8 cellular contexts compared by ENCODE assay signal in genomic region chr7:106283831-106284515, GRCh38. TPM values are rescaled to one million over a fixed set of nuclear protein-coding genes. Genes with fewer than 3 reads are reported as not detected.
A peak's percentile ranks its signal among the peaks of the same experiment; 100 is the strongest.
DNase-seq lines count a peak whose midpoint lies in the region; FAIRE-seq and TF ChIP-seq lines count a peak whose summit lies in the region.

No MANE protein-coding gene starts in this region.

- no peak for TF ChIP-seq EP300 in transverse colon (IDR thresholded peaks at IDR 0.05; ENCODE audit: low read depth)

- DNase-seq in AG08396 (ENCODE audit: low spot score) (peak; percentile 22), GM19239 (ENCODE audit: insufficient read length, low spot score) (no peak), HS-5 (ENCODE audit: low read depth) (peak; percentile 16), Peyer's patch (peak; percentile 27 to 81 (median 75)), glutamatergic neuron (peak; percentile 42), occipital lobe (lab: John Stamatoyannopoulos, UW) (peak; percentile 42), transverse colon (peak; percentile 65)

- H3K27me3 Mint-ChIP-seq in activated naive CD4-positive, alpha-beta T cell treated with anti-CD3 and anti-CD28 coated beads, Interleukin-2, amount 50 U/mL, for 24 hours: no peaks in the 10 kb centered on the region
- peaks cover 11% of the 10 kb centered on the region for H3K27me3 Mint-ChIP-seq in glutamatergic neuron (ENCODE audit: unreplicated experiment)

- TF ChIP-seq POLR2A in Peyer's patch (IDR thresholded peaks at IDR 0.05) (peak; percentile 64 to 77), transverse colon (IDR thresholded peaks at IDR 0.05) (peak; percentile 70)

- peak overlapping the region; percentile 97 for H3K27ac Mint-ChIP-seq in activated naive CD4-positive, alpha-beta T cell treated with anti-CD3 and anti-CD28 coated beads, Interleukin-2, amount 50 U/mL, for 24 hours
- peak overlapping the region; percentile 83 for H3K27ac Mint-ChIP-seq in glutamatergic neuron (ENCODE audit: unreplicated experiment)

- H3K4me3 ChIP-seq in Peyer's patch (peak overlapping the region; percentile 60 to 91 (median 76)), transverse colon (peak overlapping the region; percentile 75 to 98 (median 84))

- peak; percentile 87 for FAIRE-seq in GM19239 (lab: Jason Lieb, UNC)

- H3K9me3 ChIP-seq in Peyer's patch: no peaks in the 10 kb centered on the region
- H3K9me3 ChIP-seq in transverse colon: no peaks in the 10 kb centered on the region

- WGBS in transverse colon (ENCODE audit: low coverage in 1 of 2), 2 donors: 0% methylated on average over 12 to 38 of the region's 43 CpGs

- H3K9me3 Mint-ChIP-seq in activated naive CD4-positive, alpha-beta T cell treated with anti-CD3 and anti-CD28 coated beads, Interleukin-2, amount 50 U/mL, for 24 hours: no peaks in the 10 kb centered on the region
- H3K9me3 Mint-ChIP-seq in glutamatergic neuron (ENCODE audit: unreplicated experiment): peaks cover 6% of the 10 kb centered on the region

- H3K36me3 ChIP-seq in Peyer's patch: no peaks in the 10 kb centered on the region
- no peaks in the 10 kb centered on the region for H3K36me3 ChIP-seq in transverse colon

- intact Hi-C loops in transverse colon (cut with DNase I; ENCODE audit: low total_unique reads): no loop called here

- peak overlapping the region; percentile 92 to 100 (median 94) for H3K27ac ChIP-seq in Peyer's patch
- peak overlapping the region; percentile 96 to 99 (median 98) for H3K27ac ChIP-seq in transverse colon

- H3K4me1 ChIP-seq in Peyer's patch (peaks cover 0 to 34% (median 2%) of the 10 kb centered on the region in 4 donors), transverse colon (peaks cover 0 to 69% (median 35%) of the 10 kb centered on the region in 4 donors)

- H3K4me3 Mint-ChIP-seq in activated naive CD4-positive, alpha-beta T cell treated with anti-CD3 and anti-CD28 coated beads, Interleukin-2, amount 50 U/mL, for 24 hours: peak overlapping the region; percentile 96
- peak overlapping the region; percentile 96 for H3K4me3 Mint-ChIP-seq in glutamatergic neuron (ENCODE audit: unreplicated experiment)

- no peak for TF ChIP-seq CTCF in Peyer's patch (IDR thresholded peaks at IDR 0.05)
- no peak for TF ChIP-seq CTCF in glutamatergic neuron (IDR thresholded peaks at IDR 0.05; ENCODE audit: partially characterized antibody, unreplicated experiment)
- TF ChIP-seq CTCF in transverse colon (IDR thresholded peaks at IDR 0.05): no peak

- peaks cover 23% of the 10 kb centered on the region for H3K4me1 Mint-ChIP-seq in activated naive CD4-positive, alpha-beta T cell treated with anti-CD3 and anti-CD28 coated beads, Interleukin-2, amount 50 U/mL, for 24 hours
- H3K4me1 Mint-ChIP-seq in glutamatergic neuron (ENCODE audit: low read depth, unreplicated experiment): peaks cover 26% of the 10 kb centered on the region

- in situ Hi-C loops in transverse colon (cut with MboI; ENCODE audit: low pct_ligation_motif_present in 1 of 4, low pct_unique_long_range_greater_than_20kb in 1 of 4, low sequenced_read_pairs in 3 of 4): no loop called here

- H3K27me3 ChIP-seq in Peyer's patch (no peaks in the 10 kb centered on the region), transverse colon (no peaks in the 10 kb centered on the region)

- peaks cover 38% of the 10 kb centered on the region for H3K36me3 Mint-ChIP-seq in activated naive CD4-positive, alpha-beta T cell treated with anti-CD3 and anti-CD28 coated beads, Interleukin-2, amount 50 U/mL, for 24 hours
- H3K36me3 Mint-ChIP-seq in glutamatergic neuron (ENCODE audit: unreplicated experiment): no peaks in the 10 kb centered on the region

RNA-seq across cellular contexts. Expression of gene NAMPT, which starts 0.8 kb away (rescaled TPM):
- total RNA-seq in Peyer's patch (10 to 100 TPM; 91.8 to 99.5 (median 97.5) TPM), glutamatergic neuron (ENCODE audit: unreplicated experiment) (48.4 TPM), occipital lobe (83.3 TPM), transverse colon (100 to 1,000 TPM in 2 of 4 donors, 10 to 100 TPM in 2; 31.4 to 132 (median 105) TPM)
